Comparison of ENCODE assay signal across 25 cellular contexts in the genomic region with DNA sequence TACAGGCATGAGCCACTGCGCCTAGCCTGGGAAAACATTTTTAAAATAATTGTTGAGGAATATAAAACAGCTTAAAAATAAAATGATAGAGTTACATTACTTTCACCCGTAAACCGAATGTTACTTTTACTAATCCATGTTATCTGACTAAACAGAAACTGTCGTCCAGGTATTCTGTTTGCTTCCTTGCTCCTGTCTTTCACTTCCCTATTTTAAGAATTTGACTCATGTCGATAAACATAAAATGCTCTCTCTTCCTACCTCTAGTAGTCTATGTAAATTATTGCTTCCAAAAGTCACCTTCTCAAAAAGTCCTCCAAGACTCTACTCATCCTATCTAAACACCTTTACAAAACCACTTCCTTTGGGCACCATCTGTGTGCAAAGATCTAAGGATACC.
A peak's percentile ranks its signal among the peaks of the same experiment; 100 is the strongest.
DNase-seq lines count a peak whose midpoint lies in the region; ATAC-seq, FAIRE-seq and TF ChIP-seq lines count a peak whose summit lies in the region.
"Had no signal": no experiment of that assay in that cellular context is flagged by ENCODE, and none has a peak within 500 bp of the region (broad histone marks: within the 10 kb centered on the region; RNA-seq: fewer than 3 reads in every experiment).

No MANE protein-coding gene starts in this region.

- H3K27ac ChIP-seq in DND-41 (ENCODE audit: low read length) = no peak overlapping the region
- H3K27ac ChIP-seq in OCI-LY3 (ENCODE audit: low read length) = no peak overlapping the region
- no peak overlapping the region for H3K27ac ChIP-seq in CD4-positive, alpha-beta T cell (ENCODE audit: low read depth, low read length)
- H3K27ac ChIP-seq: 22Rv1; A549; BLaER1 treated with 17β-estradiol and CSF1 and Interleukin-3, amounts not matched to agents 10 nM and 100 nM; C4-2B had no signal

- H3K4me1 ChIP-seq in DND-41 (ENCODE audit: insufficient read depth, low read length) (no peaks in the 10 kb centered on the region), OCI-LY3 (ENCODE audit: low read length) (peaks cover 9% of the 10 kb centered on the region)
- H3K4me1 ChIP-seq: A549; BLaER1 treated with 17β-estradiol and CSF1 and Interleukin-3, amounts not matched to agents 10 nM and 100 nM had no signal

- H4K20me1 ChIP-seq in DND-41 (ENCODE audit: insufficient read depth, low read length) (no peaks in the 10 kb centered on the region), OCI-LY3 (ENCODE audit: insufficient read depth, low read length) (no peaks in the 10 kb centered on the region)
- H4K20me1 ChIP-seq: BLaER1 treated with 17β-estradiol and CSF1 and Interleukin-3, amounts not matched to agents 10 nM and 100 nM had no signal

- CTCF ChIA-PET in WTC11 (lab: Charles Lee) = no interaction called here
- CTCF ChIA-PET in CD4-positive, alpha-beta T cell (lab: Charles Lee) = interaction anchor here (0.6 kb wide), 1 partner anchor 51 kb away, joined by 3 read pairs; no protein-coding TSS in a partner anchor

- peaks cover 4% of the 10 kb centered on the region; the same call in 1 of the 2 replicates for H3K4me1 Mint-ChIP-seq in WTC11
- no peaks in the 10 kb centered on the region for H3K4me1 Mint-ChIP-seq in CD4-positive, alpha-beta T cell (ENCODE audit: low read depth)
- H3K4me1 Mint-ChIP-seq: B cell; CD4-positive, alpha-beta memory T cell; CD8-positive, alpha-beta memory T cell had no signal

- no peaks in the 10 kb centered on the region for H3K36me3 Mint-ChIP-seq in WTC11
- no peaks in the 10 kb centered on the region for H3K36me3 Mint-ChIP-seq in CD4-positive, alpha-beta T cell (ENCODE audit: low read depth)
- H3K36me3 Mint-ChIP-seq: CD4-positive, alpha-beta memory T cell; CD8-positive, alpha-beta memory T cell had no signal

- intact Hi-C loops in CD4-positive, alpha-beta T cell (cut with DNase I, micrococcal nuclease) = no loop called here

- H3K36me3 ChIP-seq in DND-41 (ENCODE audit: insufficient read depth, low read length) (no peaks in the 10 kb centered on the region), OCI-LY3 (replicated peaks; ENCODE audit: low read depth, low read length) (no peaks in the 10 kb centered on the region)
- H3K36me3 ChIP-seq: BLaER1 treated with 17β-estradiol and CSF1 and Interleukin-3, amounts not matched to agents 10 nM and 100 nM had no signal

- ATAC-seq in DND-41 (ENCODE audit: insufficient read depth, low read depth) (peak; percentile 45; the same call in 1 of the 3 replicates), WTC11 (no peak)
- ATAC-seq in CD4-positive, alpha-beta T cell (ENCODE audit: poor library complexity) = no peak
- ATAC-seq: A549 had no signal

- H3K79me2 ChIP-seq in DND-41 (ENCODE audit: insufficient read depth, low read length) (no peaks in the 10 kb centered on the region), OCI-LY3 (ENCODE audit: low read length) (no peaks in the 10 kb centered on the region)

- no peak overlapping the region for H3K4me3 ChIP-seq in DND-41 (ENCODE audit: low read depth in 1 of 2, low read length in 2 of 2)
- H3K4me3 ChIP-seq in OCI-LY3 (ENCODE audit: low read length) = no peak overlapping the region
- H3K4me3 ChIP-seq: A549; BLaER1 treated with 17β-estradiol and CSF1 and Interleukin-3, amounts not matched to agents 10 nM and 100 nM had no signal

- TF ChIP-seq POLR2A in GM12891 (IDR thresholded peaks at IDR 0.05; ENCODE audit: low read depth, low read length) = no peak

- H2AFZ ChIP-seq in DND-41 (ENCODE audit: low read depth, low read length) (no peak overlapping the region), OCI-LY3 (ENCODE audit: low read depth, low read length) (no peak overlapping the region)

- H3K27me3 ChIP-seq in DND-41 (ENCODE audit: insufficient read depth, low read length, poor library complexity) = no peaks in the 10 kb centered on the region
- no peaks in the 10 kb centered on the region for H3K27me3 ChIP-seq in OCI-LY3 (ENCODE audit: low read depth, low read length)
- H3K27me3 ChIP-seq in CD4-positive, alpha-beta T cell (ENCODE audit: control insufficient read depth, insufficient read depth, low read length) = no peaks in the 10 kb centered on the region
- H3K27me3 ChIP-seq: BLaER1 treated with 17β-estradiol and CSF1 and Interleukin-3, amounts not matched to agents 10 nM and 100 nM had no signal

- H3K9ac ChIP-seq in DND-41 (ENCODE audit: low read depth, low read length) (no peak overlapping the region), OCI-LY3 (ENCODE audit: low read length) (no peak overlapping the region)
- H3K9ac ChIP-seq: BLaER1 treated with 17β-estradiol and CSF1 and Interleukin-3, amounts not matched to agents 10 nM and 100 nM had no signal

- no peak overlapping the region for H3K4me2 ChIP-seq in DND-41 (ENCODE audit: insufficient read depth, low read length)
- peak overlapping the region; percentile 1; the same call in 1 of the 2 replicates for H3K4me2 ChIP-seq in OCI-LY3 (ENCODE audit: low read length)
- H3K4me2 ChIP-seq: A549; BLaER1 treated with 17β-estradiol and CSF1 and Interleukin-3, amounts not matched to agents 10 nM and 100 nM had no signal

- POLR2A ChIA-PET in WTC11 (lab: Charles Lee) = no interaction called here
- POLR2A ChIA-PET in CD4-positive, alpha-beta T cell (lab: Charles Lee) = no interaction called here

- TF ChIP-seq CTCF in DND-41 (IDR thresholded peaks at IDR 0.05; ENCODE audit: borderline replicate concordance, extremely low read depth, low read length, poor library complexity, severe bottlenecking) (no peak), OCI-LY3 (IDR thresholded peaks at IDR 0.05; ENCODE audit: low read depth, low read length) (no peak), WTC11 (IDR thresholded peaks at IDR 0.05) (no peak)
- no peak for TF ChIP-seq CTCF in CD4-positive, alpha-beta T cell (IDR thresholded peaks at IDR 0.05)

- DNase-seq in DND-41 (no peak), GM12891 (ENCODE audit: insufficient read length, low spot score) (no peak), WTC11 (ENCODE audit: low spot score) (no peak), T-helper 9 cell (no peak), NCI-H128 (lab: John Stamatoyannopoulos, UW; ENCODE audit: unreplicated experiment) (no peak), frontal cortex (ENCODE audit: low spot score in 2 of 2) (no peak)
- DNase-seq in CD4-positive, alpha-beta T cell = no peak
- DNase-seq: AML-193; CD4-positive, alpha-beta memory T cell; CD8-positive, alpha-beta memory T cell; COR-L47; DMS 273 treated with DMSO at 0.1 percent for 48 hours; DMS153; DMS53; DMS79; EL; GDM1 had no signal

- H3K27ac Mint-ChIP-seq in WTC11 = peak overlapping the region; percentile 19; the same call in 1 of the 2 replicates
- H3K27ac Mint-ChIP-seq in CD4-positive, alpha-beta T cell = no peak overlapping the region
- H3K27ac Mint-ChIP-seq: B cell; CD4-positive, alpha-beta memory T cell; CD8-positive, alpha-beta memory T cell had no signal

- H3K4me3 Mint-ChIP-seq in WTC11 = no peak overlapping the region
- H3K4me3 Mint-ChIP-seq in CD4-positive, alpha-beta T cell = no peak overlapping the region
- H3K4me3 Mint-ChIP-seq: B cell; CD4-positive, alpha-beta memory T cell; CD8-positive, alpha-beta memory T cell had no signal

- no peaks in the 10 kb centered on the region for H3K9me3 ChIP-seq in DND-41 (ENCODE audit: insufficient read depth, low read length, severe bottlenecking)
- H3K9me3 ChIP-seq in OCI-LY3 (ENCODE audit: insufficient read depth, low read length) = no peaks in the 10 kb centered on the region
- H3K9me3 ChIP-seq in CD4-positive, alpha-beta T cell (ENCODE audit: control insufficient read depth, low read length) = no peaks in the 10 kb centered on the region
- H3K9me3 ChIP-seq: A549; BLaER1 treated with 17β-estradiol and CSF1 and Interleukin-3, amounts not matched to agents 10 nM and 100 nM had no signal

- no peaks in the 10 kb centered on the region for H3K27me3 Mint-ChIP-seq in WTC11 (ENCODE audit: low read depth)
- no peaks in the 10 kb centered on the region for H3K27me3 Mint-ChIP-seq in CD4-positive, alpha-beta T cell
- H3K27me3 Mint-ChIP-seq: B cell; CD4-positive, alpha-beta memory T cell; CD8-positive, alpha-beta memory T cell had no signal

- FAIRE-seq in GM12891 (lab: Jason Lieb, UNC) (no peak), frontal cortex (lab: Jason Lieb, UNC) (no peak)
- FAIRE-seq: A549, GM12892, GM18507 had no signal

- H3K9me3 Mint-ChIP-seq in WTC11 = no peaks in the 10 kb centered on the region
- H3K9me3 Mint-ChIP-seq in CD4-positive, alpha-beta T cell = no peaks in the 10 kb centered on the region

TF ChIP-seq in GM12891, 5 proteins besides CTCF, POLR2A, EP300 and RAD21:
- TF ChIP-seq POLR2AphosphoS5 (IDR thresholded peaks at IDR 0.05; ENCODE audit: low read depth, low read length) = no peak
- TF ChIP-seq SPI1 (IDR thresholded peaks at IDR 0.05; ENCODE audit: low read depth, low read length) = peak; percentile 57; the same call in 1 of the 2 replicates

TF ChIP-seq in WTC11, 78 proteins besides CTCF, POLR2A, EP300 and RAD21 (continues in another document):
- no peak for TF ChIP-seq ELF4 (CRISPR knock-in tag; IDR thresholded peaks at IDR 0.05; ENCODE audit: low read depth)
- TF ChIP-seq ZNF138 (CRISPR knock-in tag; conservative IDR thresholded peaks at IDR 0.05) = no peak
- no peak for TF ChIP-seq CREB1 (CRISPR knock-in tag; IDR thresholded peaks at IDR 0.05)
- TF ChIP-seq, protein P1, sequence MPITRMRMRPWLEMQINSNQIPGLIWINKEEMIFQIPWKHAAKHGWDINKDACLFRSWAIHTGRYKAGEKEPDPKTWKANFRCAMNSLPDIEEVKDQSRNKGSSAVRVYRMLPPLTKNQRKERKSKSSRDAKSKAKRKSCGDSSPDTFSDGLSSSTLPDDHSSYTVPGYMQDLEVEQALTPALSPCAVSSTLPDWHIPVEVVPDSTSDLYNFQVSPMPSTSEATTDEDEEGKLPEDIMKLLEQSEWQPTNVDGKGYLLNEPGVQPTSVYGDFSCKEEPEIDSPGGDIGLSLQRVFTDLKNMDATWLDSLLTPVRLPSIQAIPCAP (CRISPR knock-in tag; IDR thresholded peaks at IDR 0.05) = no peak
- no peak for TF ChIP-seq NFATC4 (CRISPR knock-in tag; IDR thresholded peaks at IDR 0.05)
